Comparison of ENCODE assay signal across 1 cellular context in genomic region chr10:97451605-97452004, GRCh38.
A peak's percentile ranks its signal among the peaks of the same experiment; 100 is the strongest.
TF ChIP-seq lines count a peak whose summit lies in the region.

No MANE protein-coding gene starts in this region.

TF ChIP-seq in H1, 55 proteins besides CTCF, POLR2A, EP300 and RAD21:
- TF ChIP-seq POLR2AphosphoS5 (IDR thresholded peaks at IDR 0.05; ENCODE audit: low read depth, low read length) (peak; percentile 70; the same call in 1 of the 2 replicates), POU5F1 (IDR thresholded peaks at IDR 0.05; ENCODE audit: low read depth, low read length) (no peak)
